Comparison of ENCODE assay signal across 22 cellular contexts in the genomic region with DNA sequence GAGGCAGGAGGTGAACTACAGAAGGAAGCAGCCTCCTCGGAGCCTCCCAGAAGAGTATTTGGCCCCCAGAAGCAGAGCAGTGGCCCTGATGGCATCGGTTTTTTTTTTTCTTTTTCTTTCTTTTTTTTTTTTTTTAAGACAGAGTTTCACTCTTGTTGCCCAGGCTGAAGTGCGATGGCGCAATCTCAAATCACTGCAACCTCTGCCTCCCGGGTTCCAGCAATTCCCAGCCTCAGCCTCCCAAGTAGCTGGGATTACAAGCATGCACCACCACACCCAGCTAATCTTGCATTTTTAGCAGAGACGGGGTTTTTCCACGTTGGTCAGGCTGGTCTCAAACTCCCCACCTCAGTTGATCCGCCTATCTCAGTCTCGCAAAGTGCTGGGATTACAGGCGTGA. TPM values are rescaled to one million over a fixed set of nuclear protein-coding genes. Genes with fewer than 3 reads are reported as not detected.
"Had no signal": no experiment of that assay in that cellular context is flagged by ENCODE, and none has a peak within 500 bp of the region (broad histone marks: within the 10 kb centered on the region; RNA-seq: fewer than 3 reads in every experiment).

No MANE protein-coding gene starts in this region.

- H3K27ac ChIP-seq: hepatocyte, lower lobe of right lung, neutrophil, parathyroid adenoma, psoas muscle, sigmoid colon, uterus had no signal

- DNase-seq: islet precursor cell; lower lobe of right lung; mammary epithelial cell; mesenchymal stem cell; naive thymus-derived CD8-positive, alpha-beta T cell; occipital lobe; psoas muscle; sigmoid colon; stimulated activated CD4-positive, alpha-beta T cell treated with anti-CD3 and anti-CD28 coated beads, Interleukin-1b, Interleukin-23, amount 100 ng/mL, for 48 hours; stimulated activated CD4-positive, alpha-beta T cell treated with anti-CD3 and anti-CD28 coated beads, Interleukin-2, amount 100 ng/mL, for 48 hours; stimulated activated CD4-positive, alpha-beta T cell treated with anti-CD3 and anti-CD28 coated beads, Interleukin-4, amount 100 ng/mL, for 4 hours; stimulated activated CD8-positive, alpha-beta memory T cell treated with anti-CD3 and anti-CD28 coated beads, Interleukin-4, amount 100 ng/mL, for 48 hours; stimulated activated naive CD4-positive, alpha-beta T cell treated with Interleukin-2 at 50 U/mL for 16 hours; stimulated activated naive CD8-positive, alpha-beta T cell treated with anti-CD3 and anti-CD28 coated beads, Interleukin-15, amount 100 ng/mL, for 72 hours had no signal

- H3K36me3 ChIP-seq: heart left ventricle, lower lobe of right lung, neutrophil, sigmoid colon, tibial nerve, uterus had no signal

- H2AFZ ChIP-seq: hepatocyte, parathyroid adenoma had no signal

- FAIRE-seq: small intestine had no signal

- H3K27me3 ChIP-seq: heart left ventricle, hepatocyte, neutrophil, sigmoid colon, tibial nerve, uterus had no signal

- H3K9me3 ChIP-seq: heart left ventricle, lower lobe of right lung, neutrophil, psoas muscle, sigmoid colon, tibial nerve, uterus had no signal

- ATAC-seq: lower lobe of right lung; naive thymus-derived CD8-positive, alpha-beta T cell; stimulated activated memory B cell treated with anti-CD40 and anti-IgM and Interleukin-4, amounts not matched to agents 10 μg/mL and 1 μg/mL and 100 μg/mL, for 72 hours; stimulated activated naive CD8-positive, alpha-beta T cell treated with anti-CD3 and anti-CD28 coated beads, Interleukin-15, amount 100 ng/mL, for 72 hours had no signal

- H3K4me3 ChIP-seq: heart left ventricle, hepatocyte, lower lobe of right lung, psoas muscle, sigmoid colon, tibial nerve, uterus had no signal

- H3K4me2 ChIP-seq: hepatocyte had no signal

- H3K9ac ChIP-seq: parathyroid adenoma had no signal

- H3K4me1 ChIP-seq: parathyroid adenoma, uterus had no signal

- H3K79me2 ChIP-seq: hepatocyte, parathyroid adenoma had no signal

RNA-seq across cellular contexts. Expression of gene NCKAP5, which starts 34.8 kb away (rescaled TPM):
- total RNA-seq: naive thymus-derived CD8-positive, alpha-beta T cell had no signal
- polyA plus RNA-seq: naive thymus-derived CD8-positive, alpha-beta T cell had no signal
